Comparison of ENCODE assay signal across 17 cellular contexts in the genomic region with DNA sequence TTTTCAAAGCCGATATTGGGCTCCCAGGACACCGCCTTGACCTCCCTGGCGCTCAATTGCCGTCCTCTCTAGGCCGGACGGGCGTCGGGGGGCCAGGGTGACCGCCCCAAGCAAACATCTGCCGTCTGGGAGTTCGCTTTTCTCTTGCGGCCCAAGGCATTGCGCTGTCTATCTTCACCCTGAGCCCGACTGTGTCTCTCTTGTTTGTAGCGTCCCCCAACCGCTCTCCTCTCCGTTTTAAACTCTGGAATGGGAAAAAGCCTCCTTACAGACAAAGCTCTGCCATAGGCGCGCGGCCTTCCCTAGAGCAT. TPM values are rescaled to one million over a fixed set of nuclear protein-coding genes. Genes with fewer than 3 reads are reported as not detected.
DNase-seq lines count a peak whose midpoint lies in the region; ATAC-seq and TF ChIP-seq lines count a peak whose summit lies in the region.
"Had no signal": no experiment of that assay in that cellular context is flagged by ENCODE, and none has a peak within 500 bp of the region (broad histone marks: within the 10 kb centered on the region; RNA-seq: fewer than 3 reads in every experiment).

No MANE protein-coding gene starts in this region.

- peaks cover 0 to 4% of the 10 kb centered on the region in 2 donors for H3K36me3 Mint-ChIP-seq in activated T-cell treated with anti-CD3 and anti-CD28 coated beads, Interleukin-2, amount 50 U/mL, for 72 hours (ENCODE audit: insufficient read depth in 2 of 2)
- no peaks in the 10 kb centered on the region for H3K36me3 Mint-ChIP-seq in activated T-cell treated with anti-CD3 and anti-CD28 coated beads, Interleukin-2, amount 50 U/mL, for 4 hours (ENCODE audit: insufficient read depth)
- H3K36me3 Mint-ChIP-seq in WTC11 = no peaks in the 10 kb centered on the region

- 0 out of 2 replicates have a peak overlapping the region, but pooled peaks have one; percentile 5 for H3K4me3 ChIP-seq in iPS-18c (ENCODE audit: insufficient read depth, low read depth, low read length)
- H3K4me3 ChIP-seq: A549, BLaER1, right atrium auricular region had no signal

- H3K9me3 ChIP-seq in iPS-18c (ENCODE audit: control insufficient read depth, insufficient read depth, low read length) = no peaks in the 10 kb centered on the region
- H3K9me3 ChIP-seq: A549, right atrium auricular region, uterus had no signal

- peak overlapping the region; percentile 40 for H3K27ac Mint-ChIP-seq in activated T-cell treated with anti-CD3 and anti-CD28 coated beads, Interleukin-2, amount 50 U/mL, for 72 hours
- H3K27ac Mint-ChIP-seq in WTC11 = no peak overlapping the region
- H3K27ac Mint-ChIP-seq: activated CD4-positive, alpha-beta T cell treated with anti-CD3 and anti-CD28 coated beads for 36 hours had no signal

- ATAC-seq in activated T-cell treated with anti-CD3 and anti-CD28 coated beads, Interleukin-2, amount 50 U/mL, for 72 hours (replicated peaks in 1 of 2) = no peak
- ATAC-seq in activated T-cell treated with anti-CD3 and anti-CD28 coated beads, Interleukin-2, amount 50 U/mL, for 4 hours = no peak
- no peak for ATAC-seq in WTC11
- ATAC-seq in HG02759 (IDR thresholded peaks at IDR 0.05; ENCODE audit: unreplicated experiment) = no peak

- peaks cover 20% of the 10 kb centered on the region for H3K4me1 Mint-ChIP-seq in activated T-cell treated with anti-CD3 and anti-CD28 coated beads, Interleukin-2, amount 50 U/mL, for 72 hours (ENCODE audit: low read depth)
- peaks cover 15% of the 10 kb centered on the region for H3K4me1 Mint-ChIP-seq in activated T-cell treated with anti-CD3 and anti-CD28 coated beads, Interleukin-2, amount 50 U/mL, for 4 hours (ENCODE audit: low read depth)
- peaks cover 41% of the 10 kb centered on the region for H3K4me1 Mint-ChIP-seq in WTC11

- POLR2A ChIA-PET in WTC11 (lab: Charles Lee) = interaction anchor here (1.0 to 1.4 kb wide), 2 partner anchors 10 to 14 kb away, joined by 4 read pairs; no protein-coding TSS in a partner anchor

- DNase-seq in activated T-cell treated with anti-CD3 and anti-CD28 coated beads, Interleukin-2, amount 50 U/mL, for 72 hours = no peak
- no peak for DNase-seq in activated T-cell treated with anti-CD3 and anti-CD28 coated beads, Interleukin-2, amount 50 U/mL, for 4 hours
- DNase-seq in WTC11 (ENCODE audit: low spot score) (no peak), retina (peak; percentile 41), SKM-1 treated with dmso at 0.1 percent for 144 hours (lab: John Stamatoyannopoulos, UW; ENCODE audit: unreplicated experiment) (no peak), inferior parietal cortex (ENCODE audit: extremely low spot score) (no peak)
- DNase-seq: activated gamma-delta T cell, KBM-7, NCI-H1694, uterus had no signal

- peak overlapping the region; percentile 32 to 66 for H3K4me3 Mint-ChIP-seq in activated T-cell treated with anti-CD3 and anti-CD28 coated beads, Interleukin-2, amount 50 U/mL, for 72 hours
- H3K4me3 Mint-ChIP-seq in activated T-cell treated with anti-CD3 and anti-CD28 coated beads, Interleukin-2, amount 50 U/mL, for 4 hours = no peak overlapping the region
- H3K4me3 Mint-ChIP-seq in WTC11 = peak overlapping the region; percentile 76
- H3K4me3 Mint-ChIP-seq: activated CD4-positive, alpha-beta T cell treated with anti-CD3 and anti-CD28 coated beads for 36 hours had no signal

- CTCF ChIA-PET in WTC11 (lab: Charles Lee) = no interaction called here

- no peak for TF ChIP-seq CTCF in WTC11 (IDR thresholded peaks at IDR 0.05)

- H3K9me3 Mint-ChIP-seq in activated T-cell treated with anti-CD3 and anti-CD28 coated beads, Interleukin-2, amount 50 U/mL, for 72 hours = peaks cover 0 to 2% of the 10 kb centered on the region in 2 donors
- H3K9me3 Mint-ChIP-seq in activated T-cell treated with anti-CD3 and anti-CD28 coated beads, Interleukin-2, amount 50 U/mL, for 4 hours = no peaks in the 10 kb centered on the region
- no peaks in the 10 kb centered on the region for H3K9me3 Mint-ChIP-seq in WTC11

- peaks cover 70% of the 10 kb centered on the region for H3K27me3 Mint-ChIP-seq in activated T-cell treated with anti-CD3 and anti-CD28 coated beads, Interleukin-2, amount 50 U/mL, for 72 hours (ENCODE audit: low read depth)
- peaks cover 56% of the 10 kb centered on the region for H3K27me3 Mint-ChIP-seq in activated T-cell treated with anti-CD3 and anti-CD28 coated beads, Interleukin-2, amount 50 U/mL, for 4 hours (ENCODE audit: low read depth)
- peaks cover 94% of the 10 kb centered on the region for H3K27me3 Mint-ChIP-seq in WTC11 (ENCODE audit: low read depth)

TF ChIP-seq in WTC11, 78 proteins besides CTCF, POLR2A, EP300 and RAD21 (continues in another document):
- TF ChIP-seq, protein P1, sequence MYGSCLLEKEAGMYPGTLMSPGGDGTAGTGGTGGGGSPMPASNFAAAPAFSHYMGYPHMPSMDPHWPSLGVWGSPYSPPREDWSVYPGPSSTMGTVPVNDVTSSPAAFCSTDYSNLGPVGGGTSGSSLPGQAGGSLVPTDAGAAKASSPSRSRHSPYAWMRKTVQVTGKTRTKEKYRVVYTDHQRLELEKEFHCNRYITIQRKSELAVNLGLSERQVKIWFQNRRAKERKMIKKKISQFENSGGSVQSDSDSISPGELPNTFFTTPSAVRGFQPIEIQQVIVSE (CRISPR knock-in tag; IDR thresholded peaks at IDR 0.05; ENCODE audit: borderline replicate concordance) = no peak
- TF ChIP-seq RORB (CRISPR knock-in tag; IDR thresholded peaks at IDR 0.05) (no peak), ZBTB21 (CRISPR knock-in tag; IDR thresholded peaks at IDR 0.05; ENCODE audit: borderline replicate concordance) (no peak), ZNF317 (CRISPR knock-in tag; IDR thresholded peaks at IDR 0.05; ENCODE audit: borderline replicate concordance, low read depth) (no peak), EMX1 (CRISPR knock-in tag; IDR thresholded peaks at IDR 0.05) (no peak), OVOL2 (CRISPR knock-in tag; IDR thresholded peaks at IDR 0.05; ENCODE audit: borderline replicate concordance) (no peak)
- TF ChIP-seq, protein P2, sequence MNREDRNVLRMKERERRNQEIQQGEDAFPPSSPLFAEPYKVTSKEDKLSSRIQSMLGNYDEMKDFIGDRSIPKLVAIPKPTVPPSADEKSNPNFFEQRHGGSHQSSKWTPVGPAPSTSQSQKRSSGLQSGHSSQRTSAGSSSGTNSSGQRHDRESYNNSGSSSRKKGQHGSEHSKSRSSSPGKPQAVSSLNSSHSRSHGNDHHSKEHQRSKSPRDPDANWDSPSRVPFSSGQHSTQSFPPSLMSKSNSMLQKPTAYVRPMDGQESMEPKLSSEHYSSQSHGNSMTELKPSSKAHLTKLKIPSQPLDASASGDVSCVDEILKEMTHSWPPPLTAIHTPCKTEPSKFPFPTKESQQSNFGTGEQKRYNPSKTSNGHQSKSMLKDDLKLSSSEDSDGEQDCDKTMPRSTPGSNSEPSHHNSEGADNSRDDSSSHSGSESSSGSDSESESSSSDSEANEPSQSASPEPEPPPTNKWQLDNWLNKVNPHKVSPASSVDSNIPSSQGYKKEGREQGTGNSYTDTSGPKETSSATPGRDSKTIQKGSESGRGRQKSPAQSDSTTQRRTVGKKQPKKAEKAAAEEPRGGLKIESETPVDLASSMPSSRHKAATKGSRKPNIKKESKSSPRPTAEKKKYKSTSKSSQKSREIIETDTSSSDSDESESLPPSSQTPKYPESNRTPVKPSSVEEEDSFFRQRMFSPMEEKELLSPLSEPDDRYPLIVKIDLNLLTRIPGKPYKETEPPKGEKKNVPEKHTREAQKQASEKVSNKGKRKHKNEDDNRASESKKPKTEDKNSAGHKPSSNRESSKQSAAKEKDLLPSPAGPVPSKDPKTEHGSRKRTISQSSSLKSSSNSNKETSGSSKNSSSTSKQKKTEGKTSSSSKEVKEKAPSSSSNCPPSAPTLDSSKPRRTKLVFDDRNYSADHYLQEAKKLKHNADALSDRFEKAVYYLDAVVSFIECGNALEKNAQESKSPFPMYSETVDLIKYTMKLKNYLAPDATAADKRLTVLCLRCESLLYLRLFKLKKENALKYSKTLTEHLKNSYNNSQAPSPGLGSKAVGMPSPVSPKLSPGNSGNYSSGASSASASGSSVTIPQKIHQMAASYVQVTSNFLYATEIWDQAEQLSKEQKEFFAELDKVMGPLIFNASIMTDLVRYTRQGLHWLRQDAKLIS (CRISPR knock-in tag; IDR thresholded peaks at IDR 0.05; ENCODE audit: borderline replicate concordance) = no peak
- TF ChIP-seq, protein P3, sequence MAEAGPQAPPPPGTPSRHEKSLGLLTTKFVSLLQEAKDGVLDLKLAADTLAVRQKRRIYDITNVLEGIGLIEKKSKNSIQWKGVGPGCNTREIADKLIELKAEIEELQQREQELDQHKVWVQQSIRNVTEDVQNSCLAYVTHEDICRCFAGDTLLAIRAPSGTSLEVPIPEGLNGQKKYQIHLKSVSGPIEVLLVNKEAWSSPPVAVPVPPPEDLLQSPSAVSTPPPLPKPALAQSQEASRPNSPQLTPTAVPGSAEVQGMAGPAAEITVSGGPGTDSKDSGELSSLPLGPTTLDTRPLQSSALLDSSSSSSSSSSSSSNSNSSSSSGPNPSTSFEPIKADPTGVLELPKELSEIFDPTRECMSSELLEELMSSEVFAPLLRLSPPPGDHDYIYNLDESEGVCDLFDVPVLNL (CRISPR knock-in tag; IDR thresholded peaks at IDR 0.05; ENCODE audit: borderline replicate concordance, low read depth) = no peak
- TF ChIP-seq, protein P4, sequence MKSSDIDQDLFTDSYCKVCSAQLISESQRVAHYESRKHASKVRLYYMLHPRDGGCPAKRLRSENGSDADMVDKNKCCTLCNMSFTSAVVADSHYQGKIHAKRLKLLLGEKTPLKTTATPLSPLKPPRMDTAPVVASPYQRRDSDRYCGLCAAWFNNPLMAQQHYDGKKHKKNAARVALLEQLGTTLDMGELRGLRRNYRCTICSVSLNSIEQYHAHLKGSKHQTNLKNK (CRISPR knock-in tag; IDR thresholded peaks at IDR 0.05) = no peak

RNA-seq across cellular contexts. Expression of a gene that starts 0.6 kb away (rescaled TPM):
- not detected for total RNA-seq in activated T-cell treated with anti-CD3 and anti-CD28 coated beads, Interleukin-2, amount 50 U/mL, for 72 hours
- not detected for total RNA-seq in activated T-cell treated with anti-CD3 and anti-CD28 coated beads, Interleukin-2, amount 50 U/mL, for 4 hours
- 0.07 TPM in 1 of 3 replicates, not detected in the others for total RNA-seq in WTC11 (2021)
- total RNA-seq: activated CD4-positive, alpha-beta T cell treated with anti-CD3 and anti-CD28 coated beads for 36 hours; cardiac muscle cell; right atrium auricular region had no signal
